Comparison of ENCODE assay signal across 15 cellular contexts in genomic region chr12:104630230-104630670, GRCh38.
DNase-seq lines count a peak whose midpoint lies in the region; ATAC-seq and TF ChIP-seq lines count a peak whose summit lies in the region.
"Had no signal": no experiment of that assay in that cellular context is flagged by ENCODE, and none has a peak within 500 bp of the region (broad histone marks: within the 10 kb centered on the region; RNA-seq: fewer than 3 reads in every experiment).

No MANE protein-coding gene starts in this region.

- TF ChIP-seq CTCF in A673 (conservative IDR thresholded peaks at IDR 0.05; ENCODE audit: low read depth, low read length) (no peak), WTC11 (IDR thresholded peaks at IDR 0.05) (no peak), gastroesophageal sphincter (IDR thresholded peaks at IDR 0.05) (no peak), esophagus muscularis mucosa (IDR thresholded peaks at IDR 0.05) (no peak)

- no peak overlapping the region for H3K4me3 Mint-ChIP-seq in WTC11
- H3K4me3 Mint-ChIP-seq: activated CD4-positive, alpha-beta memory T cell treated with anti-CD3 and anti-CD28 coated beads, Interleukin-2, amount 10 ng/mL, durations not matched to agents 7 days and 5 days had no signal

- H3K27me3 ChIP-seq in A673 (replicated peaks; ENCODE audit: insufficient read depth, low read depth, low read length, poor library complexity) (no peaks in the 10 kb centered on the region), gastroesophageal sphincter (no peaks in the 10 kb centered on the region), esophagus muscularis mucosa (no peaks in the 10 kb centered on the region)
- H3K27me3 ChIP-seq: MG63 had no signal

- H3K4me3 ChIP-seq in A673 (ENCODE audit: low read depth, low read length, poor library complexity, severe bottlenecking) (no peak overlapping the region), gastroesophageal sphincter (no peak overlapping the region), esophagus muscularis mucosa (no peak overlapping the region)
- H3K4me3 ChIP-seq: MG63, thoracic aorta had no signal

- peaks cover 51% of the 10 kb centered on the region for H3K4me1 Mint-ChIP-seq in WTC11

- WGBS in gastroesophageal sphincter (ENCODE audit: low coverage in 1 of 2), 2 donors: 81 to 85% methylated on average over 6 of the region's 6 CpGs
- WGBS in esophagus muscularis mucosa: 81% methylated on average over 6 of the region's 6 CpGs

- DNase-seq in A673 (ENCODE audit: low spot score): peak; percentile 39
- DNase-seq in NCI-H1092 treated with DMSO at 0.1 percent for 48 hours (lab: John Stamatoyannopoulos, UW): peak; percentile 80
- peak; percentile 82 for DNase-seq in NCI-H510A (lab: John Stamatoyannopoulos, UW)
- DNase-seq in WTC11 (ENCODE audit: low spot score): no peak
- no peak for DNase-seq in esophagus muscularis mucosa (ENCODE audit: extremely low spot score)
- DNase-seq in ecto neural progenitor cell (ENCODE audit: low spot score): no peak
- DNase-seq in substantia nigra (lab: John Stamatoyannopoulos, UW): no peak
- DNase-seq: activated CD4-positive, alpha-beta memory T cell treated with anti-CD3 and anti-CD28 coated beads, Interleukin-2, amount 10 ng/mL, durations not matched to agents 7 days and 5 days; amniotic stem cell; MG63; right cardiac atrium; stimulated activated CD8-positive, alpha-beta memory T cell treated with anti-CD3 and anti-CD28 coated beads, Interleukin-4, amount 100 ng/mL, for 48 hours had no signal

- no TSS peak for BruUV-seq in A673 (replicated peaks; lab: Mats Ljungman, UMichigan)

- H3K27ac ChIP-seq in A673 (ENCODE audit: low read depth, low read length, poor library complexity, severe bottlenecking): no peak overlapping the region
- H3K27ac ChIP-seq in gastroesophageal sphincter: no peak overlapping the region
- no peak overlapping the region for H3K27ac ChIP-seq in esophagus muscularis mucosa (replicated peaks in 1 of 4)
- H3K27ac ChIP-seq in substantia nigra (ENCODE audit: low read depth, low read length, poor library complexity, severe bottlenecking): no peak overlapping the region
- H3K27ac ChIP-seq: thoracic aorta had no signal

- H3K27me3 Mint-ChIP-seq in WTC11 (ENCODE audit: low read depth): no peaks in the 10 kb centered on the region
- H3K27me3 Mint-ChIP-seq: activated CD4-positive, alpha-beta memory T cell treated with anti-CD3 and anti-CD28 coated beads, Interleukin-2, amount 10 ng/mL, durations not matched to agents 7 days and 5 days had no signal

- POLR2A ChIA-PET in A673 (lab: Charles Lee; ENCODE audit: low non-redundant PET): no interaction called here
- POLR2A ChIA-PET in WTC11 (lab: Charles Lee): no interaction called here

- H3K36me3 Mint-ChIP-seq in WTC11: no peaks in the 10 kb centered on the region

- H3K9me3 Mint-ChIP-seq in WTC11: peaks cover 4% of the 10 kb centered on the region
- H3K9me3 Mint-ChIP-seq: activated CD4-positive, alpha-beta memory T cell treated with anti-CD3 and anti-CD28 coated beads, Interleukin-2, amount 10 ng/mL, durations not matched to agents 7 days and 5 days had no signal

- TF ChIP-seq POLR2A in gastroesophageal sphincter (IDR thresholded peaks at IDR 0.05) (no peak), esophagus muscularis mucosa (IDR thresholded peaks at IDR 0.05; ENCODE audit: low read depth) (no peak)

- ATAC-seq in WTC11 (peak; percentile 50), gastroesophageal sphincter (no peak)
- ATAC-seq: right cardiac atrium, Right ventricle myocardium inferior had no signal

- no peak for TF ChIP-seq EP300 in gastroesophageal sphincter (IDR thresholded peaks at IDR 0.05)
- no peak for TF ChIP-seq EP300 in esophagus muscularis mucosa (IDR thresholded peaks at IDR 0.05)

- intact Hi-C loops in A673 (cut with micrococcal nuclease; ENCODE audit: unreplicated experiment) (no loop called here), esophagus muscularis mucosa (cut with DNase I) (no loop called here)

- 0 out of 2 replicates have a peak overlapping the region, but pooled peaks have one; percentile 6 for H3K27ac Mint-ChIP-seq in WTC11
- H3K27ac Mint-ChIP-seq: activated CD4-positive, alpha-beta memory T cell treated with anti-CD3 and anti-CD28 coated beads, Interleukin-2, amount 10 ng/mL, durations not matched to agents 7 days and 5 days had no signal

- CTCF ChIA-PET in A673 (lab: Charles Lee): no interaction called here
- CTCF ChIA-PET in WTC11 (lab: Charles Lee): interaction anchor here (0.9 to 1.1 kb wide), 3 partner anchors 24 to 248 kb away, joined by 3 to 5 read pairs (median 3); no protein-coding TSS in a partner anchor

- H3K4me1 ChIP-seq in A673 (ENCODE audit: insufficient read depth, low read length, poor library complexity, severe bottlenecking): peaks cover 5% of the 10 kb centered on the region
- H3K4me1 ChIP-seq in gastroesophageal sphincter: peaks cover 0 to 6% (median 0%) of the 10 kb centered on the region in 3 donors
- H3K4me1 ChIP-seq in esophagus muscularis mucosa: peaks cover 0 to 4% (median 1%) of the 10 kb centered on the region in 4 donors

- H3K9me3 ChIP-seq in A673 (ENCODE audit: low read depth, low read length, poor library complexity, severe bottlenecking): no peaks in the 10 kb centered on the region
- H3K9me3 ChIP-seq in gastroesophageal sphincter: no peaks in the 10 kb centered on the region
- H3K9me3 ChIP-seq in esophagus muscularis mucosa: no peaks in the 10 kb centered on the region
- H3K9me3 ChIP-seq: MG63, thoracic aorta had no signal

- H3K36me3 ChIP-seq in A673 (ENCODE audit: insufficient read depth, low read length, poor library complexity, severe bottlenecking): no peaks in the 10 kb centered on the region
- no peaks in the 10 kb centered on the region for H3K36me3 ChIP-seq in gastroesophageal sphincter
- no peaks in the 10 kb centered on the region for H3K36me3 ChIP-seq in esophagus muscularis mucosa
- H3K36me3 ChIP-seq: MG63, thoracic aorta had no signal

TF ChIP-seq in WTC11, 78 proteins besides CTCF, POLR2A, EP300 and RAD21:
- no peak for TF ChIP-seq ZBTB21 (CRISPR knock-in tag; IDR thresholded peaks at IDR 0.05; ENCODE audit: borderline replicate concordance)
- TF ChIP-seq, protein P1, sequence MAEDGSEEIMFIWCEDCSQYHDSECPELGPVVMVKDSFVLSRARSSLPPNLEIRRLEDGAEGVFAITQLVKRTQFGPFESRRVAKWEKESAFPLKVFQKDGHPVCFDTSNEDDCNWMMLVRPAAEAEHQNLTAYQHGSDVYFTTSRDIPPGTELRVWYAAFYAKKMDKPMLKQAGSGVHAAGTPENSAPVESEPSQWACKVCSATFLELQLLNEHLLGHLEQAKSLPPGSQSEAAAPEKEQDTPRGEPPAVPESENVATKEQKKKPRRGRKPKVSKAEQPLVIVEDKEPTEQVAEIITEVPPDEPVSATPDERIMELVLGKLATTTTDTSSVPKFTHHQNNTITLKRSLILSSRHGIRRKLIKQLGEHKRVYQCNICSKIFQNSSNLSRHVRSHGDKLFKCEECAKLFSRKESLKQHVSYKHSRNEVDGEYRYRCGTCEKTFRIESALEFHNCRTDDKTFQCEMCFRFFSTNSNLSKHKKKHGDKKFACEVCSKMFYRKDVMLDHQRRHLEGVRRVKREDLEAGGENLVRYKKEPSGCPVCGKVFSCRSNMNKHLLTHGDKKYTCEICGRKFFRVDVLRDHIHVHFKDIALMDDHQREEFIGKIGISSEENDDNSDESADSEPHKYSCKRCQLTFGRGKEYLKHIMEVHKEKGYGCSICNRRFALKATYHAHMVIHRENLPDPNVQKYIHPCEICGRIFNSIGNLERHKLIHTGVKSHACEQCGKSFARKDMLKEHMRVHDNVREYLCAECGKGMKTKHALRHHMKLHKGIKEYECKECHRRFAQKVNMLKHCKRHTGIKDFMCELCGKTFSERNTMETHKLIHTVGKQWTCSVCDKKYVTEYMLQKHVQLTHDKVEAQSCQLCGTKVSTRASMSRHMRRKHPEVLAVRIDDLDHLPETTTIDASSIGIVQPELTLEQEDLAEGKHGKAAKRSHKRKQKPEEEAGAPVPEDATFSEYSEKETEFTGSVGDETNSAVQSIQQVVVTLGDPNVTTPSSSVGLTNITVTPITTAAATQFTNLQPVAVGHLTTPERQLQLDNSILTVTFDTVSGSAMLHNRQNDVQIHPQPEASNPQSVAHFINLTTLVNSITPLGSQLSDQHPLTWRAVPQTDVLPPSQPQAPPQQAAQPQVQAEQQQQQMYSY (CRISPR knock-in tag; IDR thresholded peaks at IDR 0.05): no peak
- TF ChIP-seq FOXP1 (CRISPR knock-in tag; IDR thresholded peaks at IDR 0.05; ENCODE audit: borderline replicate concordance): no peak
- TF ChIP-seq FOXJ3 (CRISPR knock-in tag; IDR thresholded peaks at IDR 0.05; ENCODE audit: borderline replicate concordance): no peak
- TF ChIP-seq FOXK1 (CRISPR knock-in tag; IDR thresholded peaks at IDR 0.05): no peak
- TF ChIP-seq, protein P2, sequence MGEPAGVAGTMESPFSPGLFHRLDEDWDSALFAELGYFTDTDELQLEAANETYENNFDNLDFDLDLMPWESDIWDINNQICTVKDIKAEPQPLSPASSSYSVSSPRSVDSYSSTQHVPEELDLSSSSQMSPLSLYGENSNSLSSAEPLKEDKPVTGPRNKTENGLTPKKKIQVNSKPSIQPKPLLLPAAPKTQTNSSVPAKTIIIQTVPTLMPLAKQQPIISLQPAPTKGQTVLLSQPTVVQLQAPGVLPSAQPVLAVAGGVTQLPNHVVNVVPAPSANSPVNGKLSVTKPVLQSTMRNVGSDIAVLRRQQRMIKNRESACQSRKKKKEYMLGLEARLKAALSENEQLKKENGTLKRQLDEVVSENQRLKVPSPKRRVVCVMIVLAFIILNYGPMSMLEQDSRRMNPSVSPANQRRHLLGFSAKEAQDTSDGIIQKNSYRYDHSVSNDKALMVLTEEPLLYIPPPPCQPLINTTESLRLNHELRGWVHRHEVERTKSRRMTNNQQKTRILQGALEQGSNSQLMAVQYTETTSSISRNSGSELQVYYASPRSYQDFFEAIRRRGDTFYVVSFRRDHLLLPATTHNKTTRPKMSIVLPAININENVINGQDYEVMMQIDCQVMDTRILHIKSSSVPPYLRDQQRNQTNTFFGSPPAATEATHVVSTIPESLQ (CRISPR knock-in tag; IDR thresholded peaks at IDR 0.05): no peak
- TF ChIP-seq KAT7 (CRISPR knock-in tag; IDR thresholded peaks at IDR 0.05; ENCODE audit: borderline replicate concordance): no peak

Comparison
In these comparisons a context has a peak if more than half of its experiments do, and no peak if none do; other contexts are left out.
1. DNase-seq: peak in A673 (single experiment), NCI-H1092 treated with DMSO at 0.1 percent for 48 hours (single experiment) and NCI-H510A (single experiment); none in WTC11 (single experiment), esophagus muscularis mucosa (single experiment), ecto neural progenitor cell (single experiment) and substantia nigra (0 of 49).